In the genomic region with DNA sequence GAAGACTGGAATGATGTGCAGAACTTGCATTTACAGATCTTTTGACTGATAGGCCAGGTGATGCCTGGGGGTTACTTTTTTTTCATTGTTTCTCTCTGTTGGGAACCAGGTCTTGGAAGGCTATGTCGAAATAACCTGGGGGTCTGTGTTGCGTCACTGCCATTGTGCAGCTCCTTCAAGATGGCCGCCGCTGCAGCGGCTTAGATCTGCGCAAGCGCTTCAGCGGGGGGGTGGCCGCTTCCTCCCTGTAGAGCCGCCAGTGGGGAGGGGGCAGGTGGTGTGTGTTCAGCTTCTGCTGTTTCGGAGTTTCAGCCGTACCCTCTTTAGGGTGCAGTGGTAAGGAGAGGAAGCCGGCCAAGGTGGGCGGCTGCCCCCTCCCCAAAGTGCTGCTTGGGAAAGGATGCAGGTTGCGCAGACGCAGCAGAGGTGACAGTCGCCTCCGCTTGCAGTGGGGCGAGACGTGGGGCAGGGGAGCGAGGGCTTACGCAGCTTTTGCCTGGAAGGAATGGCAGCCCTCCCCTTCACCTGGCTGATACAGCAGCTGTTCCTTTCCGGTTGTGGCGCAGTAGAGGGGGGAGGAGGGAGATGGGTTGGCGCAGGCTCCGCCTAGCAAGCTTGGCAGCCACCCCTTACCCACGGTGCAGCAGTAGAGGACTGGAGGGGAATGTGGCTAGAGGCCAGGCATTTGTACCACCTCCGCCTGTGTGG, we compare ENCODE assay signal across 8 cellular contexts. TPM values are rescaled to one million over a fixed set of nuclear protein-coding genes. Genes with fewer than 3 reads are reported as not detected.
A peak's percentile ranks its signal among the peaks of the same experiment; 100 is the strongest.
DNase-seq lines count a peak whose midpoint lies in the region; ATAC-seq and TF ChIP-seq lines count a peak whose summit lies in the region.

No MANE protein-coding gene starts in this region.

- DNase-seq in GM12865 (ENCODE audit: low read depth) (peak; percentile 85), NCI-H187 (lab: John Stamatoyannopoulos, UW) (peak; percentile 56 to 76), cerebellar cortex (ENCODE audit: low spot score) (peak; percentile 87), kidney epithelial cell (ENCODE audit: low read depth) (peak; percentile 56), GOT3 (lab: John Stamatoyannopoulos, UW) (no peak)
- peak; percentile 81 for DNase-seq in stimulated activated CD4-positive, alpha-beta T cell treated with anti-CD3 and anti-CD28 coated beads, Interleukin-15, amount 100 ng/mL, for 24 hours

- H3K36me3 ChIP-seq in kidney epithelial cell (ENCODE audit: control insufficient read depth, insufficient read depth, low read length), result no peaks in the 10 kb centered on the region

- H3K27me3 ChIP-seq in kidney epithelial cell (ENCODE audit: control insufficient read depth, insufficient read depth, low read length), result no peaks in the 10 kb centered on the region

- H3K4me3 ChIP-seq in GM12865 (ENCODE audit: low read depth, low read length) (peak overlapping the region; percentile 76), kidney epithelial cell (ENCODE audit: low read depth, low read length) (peak overlapping the region; percentile 72)

- ATAC-seq in HG02763 (IDR thresholded peaks at IDR 0.05; ENCODE audit: unreplicated experiment), result peak; percentile 70
- peak; percentile 71 to 79 for ATAC-seq in activated CD4-positive, CD25-positive, alpha-beta regulatory T cell treated with anti-CD3 and anti-CD28 coated beads, Interleukin-2, amount 50 U/mL, for 24 hours

- TF ChIP-seq CTCF in GM12865 (IDR thresholded peaks at IDR 0.05; ENCODE audit: insufficient read depth, low read depth, low read length, missing control alignments) (no peak), kidney epithelial cell (IDR thresholded peaks at IDR 0.05; ENCODE audit: insufficient read depth, low read length, poor library complexity, severe bottlenecking) (no peak)

RNA-seq across cellular contexts. Expression of a gene that starts 1.5 kb away (rescaled TPM):
- 201 and 206 TPM in 2 replicates for total RNA-seq in kidney epithelial cell

RNA-seq across cellular contexts. Expression of a gene that starts 1.5 kb away (rescaled TPM):
- 1.4 and 2.5 TPM in 2 replicates for total RNA-seq in kidney epithelial cell
